8 cellular contexts compared by ENCODE assay signal in genomic region chr9:111599092-111599947, GRCh38. TPM values are rescaled to one million over a fixed set of nuclear protein-coding genes. Genes with fewer than 3 reads are reported as not detected.
DNase-seq lines count a peak whose midpoint lies in the region; ATAC-seq, FAIRE-seq and TF ChIP-seq lines count a peak whose summit lies in the region.

PTGR1 (minus strand) TSS chr9:111599647; CDS start chr9:111597422, 2,225 bp downstream.

- in situ Hi-C loops in GM23248 (cut with MboI): no loop called here

- H3K27me3 ChIP-seq in GM23248 (replicated peaks; ENCODE audit: insufficient read depth) (no peaks in the 10 kb centered on the region), neural cell (ENCODE audit: insufficient read depth, low read depth, low read length) (peaks cover 31% of the 10 kb centered on the region)

- no peak for FAIRE-seq in urothelium cell line (lab: Jason Lieb, UNC)

- H3K4me3 Mint-ChIP-seq in CD14-positive monocyte: peak within 1 kb of the TSS; percentile 98 to 100
- H3K4me3 Mint-ChIP-seq in activated naive CD8-positive, alpha-beta T cell treated with anti-CD3 and anti-CD28 coated beads, Interleukin-2, amount 50 U/mL, for 24 hours: peak within 1 kb of the TSS; percentile 83

- H2AFZ ChIP-seq in GM23248: peak within 1 kb of the TSS; percentile 98
- no peak within 1 kb of the TSS for H2AFZ ChIP-seq in neural cell (ENCODE audit: low read depth, low read length)

- TF ChIP-seq CTCF in CD14-positive monocyte (IDR thresholded peaks at IDR 0.05): no peak
- no peak for TF ChIP-seq CTCF in neural cell (IDR thresholded peaks at IDR 0.05; ENCODE audit: poor library complexity, severe bottlenecking)

- intact Hi-C loops in CD14-positive monocyte (cut with micrococcal nuclease): loop anchor here in 1 of 2 donors (10.0 kb wide), 1 partner anchor 475 kb away; no protein-coding TSS in a partner anchor

- peaks cover 14% of the 10 kb centered on the region; the same call in 1 of the 2 replicates for H3K4me1 ChIP-seq in GM23248 (ENCODE audit: insufficient read depth)

- H3K27ac ChIP-seq in GM23248 (peak within 1 kb of the TSS; percentile 90), neural cell (ENCODE audit: low read length) (no peak within 1 kb of the TSS)

- H3K9me3 Mint-ChIP-seq in CD14-positive monocyte: peaks cover 0 to 9% (median 3%) of the 10 kb centered on the region in 7 donors
- H3K9me3 Mint-ChIP-seq in activated naive CD8-positive, alpha-beta T cell treated with anti-CD3 and anti-CD28 coated beads, Interleukin-2, amount 50 U/mL, for 24 hours: no peaks in the 10 kb centered on the region

- TF ChIP-seq RAD21 in neural cell (conservative IDR thresholded peaks at IDR 0.05): no peak

- H3K36me3 ChIP-seq in GM23248 (ENCODE audit: low read depth) (peaks cover 12% of the 10 kb centered on the region; the same call in 1 of the 2 replicates), neural cell (ENCODE audit: insufficient read depth, low read length) (no peaks in the 10 kb centered on the region)

- WGBS in GM23248 (ENCODE audit: low coverage in 1 of 2, low lambda C conversion rate in 2 of 2, missing lambda C conversion rate in 2 of 2), 2 experiments: 1 to 2% methylated on average over 44 to 64 of the region's 64 CpGs

- no peaks in the 10 kb centered on the region for H3K9me2 ChIP-seq in GM23248 (ENCODE audit: insufficient read depth)
- H3K9me2 ChIP-seq in neural cell (ENCODE audit: insufficient read depth, low read length): no peaks in the 10 kb centered on the region

- peak within 1 kb of the TSS; percentile 85 for H3K4me3 ChIP-seq in GM23248
- peak within 1 kb of the TSS; percentile 62 for H3K4me3 ChIP-seq in neural cell (ENCODE audit: low read length)

- H3F3A ChIP-seq in GM23248 (ENCODE audit: insufficient read depth) (peaks cover 16% of the 10 kb centered on the region), neural cell (ENCODE audit: insufficient read depth, low read length, poor library complexity, severe bottlenecking) (no peaks in the 10 kb centered on the region)

- H3K9ac ChIP-seq in GM23248: peak within 1 kb of the TSS; percentile 94
- peak within 1 kb of the TSS; percentile 18 for H3K9ac ChIP-seq in neural cell (ENCODE audit: low read length)

- H3K27ac Mint-ChIP-seq in CD14-positive monocyte: peak within 1 kb of the TSS in 6 of 7 donors; percentile 10 to 58 (median 44)
- no peak within 1 kb of the TSS for H3K27ac Mint-ChIP-seq in activated naive CD8-positive, alpha-beta T cell treated with anti-CD3 and anti-CD28 coated beads, Interleukin-2, amount 50 U/mL, for 24 hours

- H3K4me2 ChIP-seq in GM23248 (ENCODE audit: unreplicated experiment) (peak within 1 kb of the TSS; percentile 91), neural cell (ENCODE audit: low read length) (no peak within 1 kb of the TSS)

- H4K20me1 ChIP-seq in GM23248 (ENCODE audit: insufficient read depth) (no peaks in the 10 kb centered on the region), neural cell (ENCODE audit: insufficient read depth) (no peaks in the 10 kb centered on the region)

- DNase-seq in CD14-positive monocyte (ENCODE audit: low spot score): no peak
- peak; percentile 99 for DNase-seq in GM23248
- peak; percentile 32 for DNase-seq in NOMO-1 treated with dmso at 0.1 percent for 144 hours (lab: John Stamatoyannopoulos, UW; ENCODE audit: unreplicated experiment)
- peak; percentile 34 for DNase-seq in activated naive CD8-positive, alpha-beta T cell treated with anti-CD3 and anti-CD28 coated beads, Interleukin-2, amount 50 U/mL, for 24 hours
- DNase-seq in glomerular endothelial cell (ENCODE audit: extremely low read depth, low read depth, low spot score): no peak
- DNase-seq in urothelium cell line (ENCODE audit: low spot score): peak; percentile 84

- H3K9me3 ChIP-seq in GM23248 (ENCODE audit: low read depth): no peaks in the 10 kb centered on the region
- no peaks in the 10 kb centered on the region for H3K9me3 ChIP-seq in neural cell (ENCODE audit: low read length)

- peaks cover 28 to 51% (median 35%) of the 10 kb centered on the region in 3 donors for H3K27me3 Mint-ChIP-seq in CD14-positive monocyte (ENCODE audit: low read depth in 3 of 3)
- peaks cover 40% of the 10 kb centered on the region for H3K27me3 Mint-ChIP-seq in activated naive CD8-positive, alpha-beta T cell treated with anti-CD3 and anti-CD28 coated beads, Interleukin-2, amount 50 U/mL, for 24 hours

- H3K36me3 Mint-ChIP-seq in CD14-positive monocyte: no peaks in the 10 kb centered on the region
- no peaks in the 10 kb centered on the region for H3K36me3 Mint-ChIP-seq in activated naive CD8-positive, alpha-beta T cell treated with anti-CD3 and anti-CD28 coated beads, Interleukin-2, amount 50 U/mL, for 24 hours (ENCODE audit: low read depth)

- no peak for TF ChIP-seq EP300 in neural cell (conservative IDR thresholded peaks at IDR 0.05; ENCODE audit: poor library complexity, severe bottlenecking)

- H3K4me1 Mint-ChIP-seq in CD14-positive monocyte: peaks cover 27% of the 10 kb centered on the region
- H3K4me1 Mint-ChIP-seq in activated naive CD8-positive, alpha-beta T cell treated with anti-CD3 and anti-CD28 coated beads, Interleukin-2, amount 50 U/mL, for 24 hours: peaks cover 21% of the 10 kb centered on the region

- peaks cover 18% of the 10 kb centered on the region for H3K79me2 ChIP-seq in GM23248 (ENCODE audit: insufficient read depth)
- no peaks in the 10 kb centered on the region for H3K79me2 ChIP-seq in neural cell (replicated peaks; ENCODE audit: insufficient read depth, low read length)

- peak; percentile 49 for ATAC-seq in activated naive CD8-positive, alpha-beta T cell treated with anti-CD3 and anti-CD28 coated beads, Interleukin-2, amount 50 U/mL, for 24 hours
- no peak for ATAC-seq in GM21786 (IDR thresholded peaks at IDR 0.05; ENCODE audit: unreplicated experiment)

TF ChIP-seq in neural cell, 6 proteins besides CTCF, POLR2A, EP300 and RAD21:
- TF ChIP-seq TAF1 (IDR thresholded peaks at IDR 0.05; ENCODE audit: low read depth): no peak
- no peak for TF ChIP-seq EZH2 (IDR thresholded peaks at IDR 0.05; ENCODE audit: borderline replicate concordance, insufficient read depth, low read length, poor library complexity, severe bottlenecking)
- TF ChIP-seq POLR2AphosphoS5 (IDR thresholded peaks at IDR 0.05): no peak
- TF ChIP-seq SMC3 (conservative IDR thresholded peaks at IDR 0.05; ENCODE audit: poor library complexity): no peak
- TF ChIP-seq MXI1 (conservative IDR thresholded peaks at IDR 0.05; ENCODE audit: poor library complexity, severe bottlenecking): no peak
- no peak for TF ChIP-seq REST (IDR thresholded peaks at IDR 0.05; ENCODE audit: borderline replicate concordance)

RNA-seq across cellular contexts. Expression of gene PTGR1, which starts in this region (rescaled TPM):
- 1 to 10 TPM in 1 of 2 donors, under 1 TPM in 1; 0.68 to 1.1 TPM for polyA plus RNA-seq in CD14-positive monocyte
- total RNA-seq in GM23248 (2014; rRNA removed; shearing (Covaris generic)): 65.2 and 74.9 TPM in 2 replicates
- 91.9 and 99.5 TPM in 2 replicates for polyA plus RNA-seq in GM23248 (2016; fragmentation: Nextera tagmentation; extraction: Ambion mirVana)
- total RNA-seq in glomerular endothelial cell: 58.5 and 89.2 TPM in 2 replicates
- 3.1 and 6.6 TPM in 2 replicates for polyA plus RNA-seq in neural cell
- polyA minus RNA-seq in neural cell: 2.9 and 3.4 TPM in 2 replicates

Comparison
In these comparisons a context has a peak if more than half of its experiments do, and no peak if none do; other contexts are left out.
1. RNA of gene PTGR1 (polyA plus RNA-seq): 91.9 to 99.5 TPM in GM23248; 3.1 to 6.6 TPM in neural cell and 0.68 to 1.1 TPM in CD14-positive monocyte; every median in the first group is over 10 times any median in the second.
2. DNase-seq: peak in GM23248 (single experiment), NOMO-1 treated with dmso at 0.1 percent for 144 hours (single experiment), activated naive CD8-positive, alpha-beta T cell treated with anti-CD3 and anti-CD28 coated beads, Interleukin-2, amount 50 U/mL, for 24 hours (single experiment) and urothelium cell line (single experiment); none in CD14-positive monocyte (single experiment) and glomerular endothelial cell (single experiment).